In genomic region chr2:131543385-131543891, GRCh38 we compare ENCODE assay signal across 15 cellular contexts. TPM values are rescaled to one million over a fixed set of nuclear protein-coding genes. Genes with fewer than 3 reads are reported as not detected.
DNase-seq lines count a peak whose midpoint lies in the region; ATAC-seq, FAIRE-seq and TF ChIP-seq lines count a peak whose summit lies in the region.
"Had no signal": no experiment of that assay in that cellular context is flagged by ENCODE, and none has a peak within 500 bp of the region (broad histone marks: within the 10 kb centered on the region; RNA-seq: fewer than 3 reads in every experiment).

No MANE protein-coding gene starts in this region.

- FAIRE-seq in HepG2 (lab: Jason Lieb, UNC): no peak
- FAIRE-seq: H1 had no signal

- WGBS in HepG2 (ENCODE audit: low lambda C conversion rate): 76% methylated on average over 19 of the region's 22 CpGs
- WGBS in testis, 2 donors: 78 to 85% methylated on average over 18 to 22 of the region's 22 CpGs

- no peak for TF ChIP-seq RAD21 in HepG2 (CRISPR knock-in tag; IDR thresholded peaks at IDR 0.05)

- peak; percentile 41 for DNase-seq in activated CD4-positive, alpha-beta T cell treated with anti-CD3 and anti-CD28 coated beads, Interleukin-2, amount 10 ng/mL, durations not matched to agents 24 days and 14 days
- no peak for DNase-seq in activated CD4-positive, alpha-beta T cell treated with anti-CD3 and anti-CD28 coated beads for 4 hours
- peak; percentile 79 for DNase-seq in NCI-H69 (lab: John Stamatoyannopoulos, UW)
- DNase-seq in HepG2 (ENCODE audit: low spot score): no peak
- DNase-seq in testis: peak; percentile 73
- no peak for DNase-seq in DMS 273 treated with DMSO at 0.1 percent for 48 hours (lab: John Stamatoyannopoulos, UW)
- DNase-seq: ACHN; CD4-positive, CD25-positive, alpha-beta regulatory T cell; HCEC 1CT; HFFc6; IMR-90 had no signal

- no peak for TF ChIP-seq EP300 in HepG2 (IDR thresholded peaks at IDR 0.05; ENCODE audit: low read depth in 2 of 2, low read length in 2 of 2)
- TF ChIP-seq EP300 in HepG2 (CRISPR knock-in tag; IDR thresholded peaks at IDR 0.05; ENCODE audit: borderline replicate concordance): no peak

- H3K27me3 ChIP-seq in HepG2 (ENCODE audit: control insufficient read depth in 1 of 2, insufficient read depth in 2 of 2, low read length in 2 of 2): peaks cover 0 to 15% of the 10 kb centered on the region in 2 experiments; a peak in 3 of 5 replicates
- no peaks in the 10 kb centered on the region for H3K27me3 ChIP-seq in testis
- H3K27me3 ChIP-seq: BLaER1 treated with 17β-estradiol and CSF1 and Interleukin-3, amounts not matched to agents 10 nM and 100 nM had no signal

- H3K4me1 ChIP-seq in HepG2 (ENCODE audit: insufficient read depth, low read length): no peaks in the 10 kb centered on the region
- no peaks in the 10 kb centered on the region for H3K4me1 ChIP-seq in testis
- H3K4me1 ChIP-seq: BLaER1 treated with 17β-estradiol and CSF1 and Interleukin-3, amounts not matched to agents 10 nM and 100 nM had no signal

- peaks cover 13% of the 10 kb centered on the region for H3K27me3 Mint-ChIP-seq in activated CD4-positive, alpha-beta T cell treated with anti-CD3 and anti-CD28 coated beads, Interleukin-2, amount 10 ng/mL, durations not matched to agents 24 days and 14 days
- H3K27me3 Mint-ChIP-seq in stimulated activated memory B cell treated with anti-CD40 and anti-IgM and Interleukin-4, amounts not matched to agents 10 μg/mL and 1 μg/mL and 100 μg/mL, for 72 hours: peaks cover 11% of the 10 kb centered on the region

- no peak overlapping the region for H3K27ac Mint-ChIP-seq in activated CD4-positive, alpha-beta T cell treated with anti-CD3 and anti-CD28 coated beads, Interleukin-2, amount 10 ng/mL, durations not matched to agents 24 days and 14 days
- no peak overlapping the region for H3K27ac Mint-ChIP-seq in stimulated activated memory B cell treated with anti-CD40 and anti-IgM and Interleukin-4, amounts not matched to agents 10 μg/mL and 1 μg/mL and 100 μg/mL, for 72 hours
- H3K27ac Mint-ChIP-seq: CD4-positive, CD25-positive, alpha-beta regulatory T cell; HFFc6 had no signal

- no peak overlapping the region for H2AFZ ChIP-seq in HepG2 (ENCODE audit: low read length)

- TF ChIP-seq CTCF in HepG2 (CRISPR knock-in tag; IDR thresholded peaks at IDR 0.05) (no peak), testis (IDR thresholded peaks at IDR 0.05) (no peak)

- in situ Hi-C loops in HepG2 (cut with HindIII; ENCODE audit: extremely low pct_ligation_motif_present, low pct_unique_long_range_greater_than_20kb): no loop called here

- H3K27ac ChIP-seq in HepG2 (ENCODE audit: extremely low read length, insufficient read depth, low read length): no peak overlapping the region
- no peak overlapping the region for H3K27ac ChIP-seq in testis
- H3K27ac ChIP-seq: BLaER1 treated with 17β-estradiol and CSF1 and Interleukin-3, amounts not matched to agents 10 nM and 100 nM had no signal

- POLR2A ChIA-PET in HepG2 (lab: Yijun Ruan, JAX): no interaction called here

- H3K4me3 Mint-ChIP-seq in activated CD4-positive, alpha-beta T cell treated with anti-CD3 and anti-CD28 coated beads, Interleukin-2, amount 10 ng/mL, durations not matched to agents 24 days and 14 days: no peak overlapping the region
- H3K4me3 Mint-ChIP-seq in stimulated activated memory B cell treated with anti-CD40 and anti-IgM and Interleukin-4, amounts not matched to agents 10 μg/mL and 1 μg/mL and 100 μg/mL, for 72 hours: no peak overlapping the region
- H3K4me3 Mint-ChIP-seq: CD4-positive, CD25-positive, alpha-beta regulatory T cell; HFFc6 had no signal

- no peak overlapping the region for H3K9ac ChIP-seq in HepG2 (ENCODE audit: insufficient read depth, low read depth, low read length)
- H3K9ac ChIP-seq: BLaER1 treated with 17β-estradiol and CSF1 and Interleukin-3, amounts not matched to agents 10 nM and 100 nM had no signal

- no peaks in the 10 kb centered on the region for H3K36me3 Mint-ChIP-seq in activated CD4-positive, alpha-beta T cell treated with anti-CD3 and anti-CD28 coated beads, Interleukin-2, amount 10 ng/mL, durations not matched to agents 24 days and 14 days (ENCODE audit: low read depth)
- no peaks in the 10 kb centered on the region for H3K36me3 Mint-ChIP-seq in stimulated activated memory B cell treated with anti-CD40 and anti-IgM and Interleukin-4, amounts not matched to agents 10 μg/mL and 1 μg/mL and 100 μg/mL, for 72 hours
- H3K36me3 Mint-ChIP-seq: CD4-positive, CD25-positive, alpha-beta regulatory T cell had no signal

- H3K4me1 Mint-ChIP-seq in activated CD4-positive, alpha-beta T cell treated with anti-CD3 and anti-CD28 coated beads, Interleukin-2, amount 10 ng/mL, durations not matched to agents 24 days and 14 days: no peaks in the 10 kb centered on the region
- no peaks in the 10 kb centered on the region for H3K4me1 Mint-ChIP-seq in stimulated activated memory B cell treated with anti-CD40 and anti-IgM and Interleukin-4, amounts not matched to agents 10 μg/mL and 1 μg/mL and 100 μg/mL, for 72 hours
- H3K4me1 Mint-ChIP-seq: CD4-positive, CD25-positive, alpha-beta regulatory T cell had no signal

- no peaks in the 10 kb centered on the region for H4K20me1 ChIP-seq in HepG2 (ENCODE audit: insufficient read depth, low read length)
- H4K20me1 ChIP-seq: BLaER1 treated with 17β-estradiol and CSF1 and Interleukin-3, amounts not matched to agents 10 nM and 100 nM had no signal

- intact Hi-C loops in activated CD4-positive, alpha-beta T cell treated with anti-CD3 and anti-CD28 coated beads, Interleukin-2, amount 10 ng/mL, durations not matched to agents 24 days and 14 days (cut with micrococcal nuclease): no loop called here
- intact Hi-C loops in HepG2 (cut with micrococcal nuclease; ENCODE audit: unreplicated experiment) (no loop called here), testis (cut with DNase I; ENCODE audit: low total_unique reads) (no loop called here)

- no peak overlapping the region for H3K4me2 ChIP-seq in HepG2 (ENCODE audit: low read depth, low read length)
- H3K4me2 ChIP-seq: BLaER1 treated with 17β-estradiol and CSF1 and Interleukin-3, amounts not matched to agents 10 nM and 100 nM had no signal

- H3K79me2 ChIP-seq in HepG2 (ENCODE audit: insufficient read depth, low read length): no peaks in the 10 kb centered on the region

- no peaks in the 10 kb centered on the region for H3K9me3 Mint-ChIP-seq in activated CD4-positive, alpha-beta T cell treated with anti-CD3 and anti-CD28 coated beads, Interleukin-2, amount 10 ng/mL, durations not matched to agents 24 days and 14 days
- H3K9me3 Mint-ChIP-seq in stimulated activated memory B cell treated with anti-CD40 and anti-IgM and Interleukin-4, amounts not matched to agents 10 μg/mL and 1 μg/mL and 100 μg/mL, for 72 hours: peaks cover 12% of the 10 kb centered on the region
- H3K9me3 Mint-ChIP-seq: CD4-positive, CD25-positive, alpha-beta regulatory T cell; HFFc6 had no signal

- no peak overlapping the region for H3K4me3 ChIP-seq in HepG2 (replicated peaks in 1 of 3; ENCODE audit: insufficient read depth in 1 of 3, low read depth in 2 of 3, low read length in 3 of 3)
- peak overlapping the region; percentile 45 to 58 for H3K4me3 ChIP-seq in testis
- H3K4me3 ChIP-seq: BLaER1 treated with 17β-estradiol and CSF1 and Interleukin-3, amounts not matched to agents 10 nM and 100 nM had no signal

- H3K36me3 ChIP-seq in HepG2 (replicated peaks in 1 of 2; ENCODE audit: control insufficient read depth in 1 of 2, insufficient read depth in 2 of 2, low read length in 2 of 2) (no peaks in the 10 kb centered on the region), testis (ENCODE audit: low read depth, missing control alignments) (no peaks in the 10 kb centered on the region)
- H3K36me3 ChIP-seq: BLaER1 treated with 17β-estradiol and CSF1 and Interleukin-3, amounts not matched to agents 10 nM and 100 nM had no signal

- H3K9me3 ChIP-seq in HepG2 (ENCODE audit: low read length) (no peaks in the 10 kb centered on the region), testis (no peaks in the 10 kb centered on the region)

- CTCF ChIA-PET in HepG2 (lab: Yijun Ruan, JAX; ENCODE audit: low intra/inter-chr PET ratio, low total read pairs): no interaction called here

- TF ChIP-seq POLR2A in HepG2 (IDR thresholded peaks at IDR 0.05; ENCODE audit: insufficient read depth in 1 of 2, low read depth in 2 of 2, low read length in 2 of 2): no peak
- TF ChIP-seq POLR2A in testis (IDR thresholded peaks at IDR 0.05): no peak

- peak; percentile 64 for ATAC-seq in HepG2
- ATAC-seq in stimulated activated memory B cell treated with anti-CD40 and anti-IgM and Interleukin-4, amounts not matched to agents 10 μg/mL and 1 μg/mL and 100 μg/mL, for 72 hours: no peak
- no peak for ATAC-seq in GM18511 (IDR thresholded peaks at IDR 0.05; ENCODE audit: unreplicated experiment)

- BruUV-seq in HepG2 (replicated peaks; lab: Mats Ljungman, UMichigan): no TSS peak

RNA-seq across cellular contexts. Expression of gene CCDC74A, which starts 15.8 kb away (rescaled TPM):
- 1.5 and 2.3 TPM in 2 replicates for total RNA-seq in activated CD4-positive, alpha-beta T cell treated with anti-CD3 and anti-CD28 coated beads, Interleukin-2, amount 10 ng/mL, durations not matched to agents 24 days and 14 days
- 0.15 TPM in 1 of 2 replicates, not detected in the other for total RNA-seq in HepG2 (2016; rRNA removed; fragmentation: Illumina TruSeq; extraction: Trizol)
- total RNA-seq in HepG2 (2016; cell fraction: cytosol; rRNA removed; fragmentation: Illumina TruSeq; extraction: Trizol; ENCODE audit: low read depth): 0.35 and 0.40 TPM in 2 replicates
- total RNA-seq in HepG2 (2016; cell fraction: insoluble cytoplasmic fraction; rRNA removed; fragmentation: Illumina TruSeq; extraction: Trizol): 0.15 TPM in 1 of 2 replicates, not detected in the other
- 0.28 and 0.46 TPM in 2 replicates for total RNA-seq in HepG2 (2016; cell fraction: membrane; rRNA removed; fragmentation: Illumina TruSeq; extraction: Trizol)
- not detected in 2 replicates for total RNA-seq in HepG2 (2016; cell fraction: nucleus; rRNA removed; fragmentation: Illumina TruSeq; extraction: Trizol)
- polyA plus RNA-seq in HepG2 (2011; rRNA removed): 0.17 and 0.18 TPM in 2 replicates
- polyA plus RNA-seq in HepG2 (2011; cell fraction: cytosol; rRNA removed): 0.04 TPM in 1 of 2 replicates, not detected in the other
- 0.57 and 0.92 TPM in 2 replicates for polyA plus RNA-seq in HepG2 (2011; cell fraction: nucleus; rRNA removed)
- polyA plus RNA-seq in HepG2 (2012): not detected in 2 replicates
- 0.22 and 0.25 TPM in 2 replicates for polyA plus RNA-seq in HepG2 (2016; cell fraction: cytosol; fragmentation: Illumina TruSeq; extraction: Trizol; ENCODE audit: low read depth)
- not detected in 2 replicates for polyA plus RNA-seq in HepG2 (2016; cell fraction: insoluble cytoplasmic fraction; fragmentation: Illumina TruSeq; extraction: Trizol; ENCODE audit: low read depth)
- polyA plus RNA-seq in HepG2 (2016; cell fraction: membrane; fragmentation: Illumina TruSeq; extraction: Trizol; ENCODE audit: low read depth): 0.19 and 0.52 TPM in 2 replicates
- 0.51 TPM in 1 of 2 replicates, not detected in the other for polyA plus RNA-seq in HepG2 (2016; cell fraction: nucleus; fragmentation: Illumina TruSeq; extraction: Trizol; ENCODE audit: insufficient read depth, low read depth)
- 0.14 and 0.47 TPM in 2 replicates for polyA minus RNA-seq in HepG2 (2011; rRNA and poly(A)+ RNA removed; ENCODE audit: low replicate concordance)
- not detected in 2 replicates for polyA minus RNA-seq in HepG2 (2011; cell fraction: cytosol; rRNA and poly(A)+ RNA removed)
- polyA minus RNA-seq in HepG2 (2011; cell fraction: nucleus; rRNA and poly(A)+ RNA removed): 0.62 TPM in 1 of 2 replicates, not detected in the other
- 100 to 1,000 TPM; 165 to 176 TPM for total RNA-seq in testis
- polyA plus RNA-seq in testis (ENCODE audit: insufficient read depth, low read depth, low replicate concordance): 124 TPM

RNA-seq across cellular contexts. Expression of gene MZT2A, which starts 51.2 kb away (rescaled TPM):
- total RNA-seq in activated CD4-positive, alpha-beta T cell treated with anti-CD3 and anti-CD28 coated beads, Interleukin-2, amount 10 ng/mL, durations not matched to agents 24 days and 14 days: 108 and 110 TPM in 2 replicates
- total RNA-seq in HepG2 (2016; rRNA removed; fragmentation: Illumina TruSeq; extraction: Trizol): 291 and 349 TPM in 2 replicates
- total RNA-seq in HepG2 (2016; cell fraction: cytosol; rRNA removed; fragmentation: Illumina TruSeq; extraction: Trizol; ENCODE audit: low read depth): 428 and 487 TPM in 2 replicates
- total RNA-seq in HepG2 (2016; cell fraction: insoluble cytoplasmic fraction; rRNA removed; fragmentation: Illumina TruSeq; extraction: Trizol): 289 and 347 TPM in 2 replicates
- total RNA-seq in HepG2 (2016; cell fraction: membrane; rRNA removed; fragmentation: Illumina TruSeq; extraction: Trizol): 466 and 543 TPM in 2 replicates
- 119 and 151 TPM in 2 replicates for total RNA-seq in HepG2 (2016; cell fraction: nucleus; rRNA removed; fragmentation: Illumina TruSeq; extraction: Trizol)
- 205 and 221 TPM in 2 replicates for polyA plus RNA-seq in HepG2 (2011; rRNA removed)
- polyA plus RNA-seq in HepG2 (2011; cell fraction: cytosol; rRNA removed): 115 and 305 TPM in 2 replicates
- 112 and 128 TPM in 2 replicates for polyA plus RNA-seq in HepG2 (2011; cell fraction: nucleus; rRNA removed)
- 143 and 187 TPM in 2 replicates for polyA plus RNA-seq in HepG2 (2012)
- 374 and 433 TPM in 2 replicates for polyA plus RNA-seq in HepG2 (2016; cell fraction: cytosol; fragmentation: Illumina TruSeq; extraction: Trizol; ENCODE audit: low read depth)
- polyA plus RNA-seq in HepG2 (2016; cell fraction: insoluble cytoplasmic fraction; fragmentation: Illumina TruSeq; extraction: Trizol; ENCODE audit: low read depth): 239 and 240 TPM in 2 replicates
- 346 and 362 TPM in 2 replicates for polyA plus RNA-seq in HepG2 (2016; cell fraction: membrane; fragmentation: Illumina TruSeq; extraction: Trizol; ENCODE audit: low read depth)
- polyA plus RNA-seq in HepG2 (2016; cell fraction: nucleus; fragmentation: Illumina TruSeq; extraction: Trizol; ENCODE audit: insufficient read depth, low read depth): 193 and 199 TPM in 2 replicates
- polyA minus RNA-seq in HepG2 (2011; rRNA and poly(A)+ RNA removed; ENCODE audit: low replicate concordance): 27.1 and 58.6 TPM in 2 replicates
- polyA minus RNA-seq in HepG2 (2011; cell fraction: cytosol; rRNA and poly(A)+ RNA removed): 43.0 and 50.7 TPM in 2 replicates
- 27.1 and 31.8 TPM in 2 replicates for polyA minus RNA-seq in HepG2 (2011; cell fraction: nucleus; rRNA and poly(A)+ RNA removed)
- total RNA-seq in testis: 100 to 1,000 TPM in 1 of 2 donors, 10 to 100 TPM in 1; 67.3 to 113 TPM
- polyA plus RNA-seq in testis (ENCODE audit: insufficient read depth, low read depth, low replicate concordance): 86.8 TPM

Comparison
In these comparisons a context has a peak if more than half of its experiments do, and no peak if none do; other contexts are left out.
1. DNase-seq: peak in activated CD4-positive, alpha-beta T cell treated with anti-CD3 and anti-CD28 coated beads, Interleukin-2, amount 10 ng/mL, durations not matched to agents 24 days and 14 days (single experiment), NCI-H69 (single experiment) and testis (single experiment); none in activated CD4-positive, alpha-beta T cell treated with anti-CD3 and anti-CD28 coated beads for 4 hours (0 of 2), HepG2 (single experiment) and DMS 273 treated with DMSO at 0.1 percent for 48 hours (single experiment).
2. H3K4me3 ChIP-seq: peak in testis (2 of 2); none in HepG2 (0 of 3).
3. RNA of gene CCDC74A, which starts 15.8 kb away (total RNA-seq): 165 to 176 TPM in testis; 1.5 to 2.3 TPM in activated CD4-positive, alpha-beta T cell treated with anti-CD3 and anti-CD28 coated beads, Interleukin-2, amount 10 ng/mL, durations not matched to agents 24 days and 14 days and 0.15 to 0.46 TPM in HepG2; every median in the first group is over 10 times any median in the second.